Comparison of ENCODE assay signal across 25 cellular contexts in genomic region chr20:4606046-4606445, GRCh38.
"Had no signal": no experiment of that assay in that cellular context is flagged by ENCODE, and none has a peak within 500 bp of the region (broad histone marks: within the 10 kb centered on the region; RNA-seq: fewer than 3 reads in every experiment).

No MANE protein-coding gene starts in this region.

- H3K36me3 Mint-ChIP-seq: mesothelial cell of epicardium; naive B cell; natural killer cell treated with Interleukin-12 subunit alpha and Interleukin-12 subunit beta and Interleukin-15 and Interleukin-18, amount 100 ng/mL, for 72 hours; neural progenitor cell had no signal

- H3K9me3 Mint-ChIP-seq: effector memory CD8-positive, alpha-beta T cell; mesothelial cell of epicardium; naive B cell; natural killer cell treated with Interleukin-12 subunit alpha and Interleukin-12 subunit beta and Interleukin-15 and Interleukin-18, amount 100 ng/mL, for 72 hours; neural progenitor cell; stimulated activated naive CD8-positive, alpha-beta T cell treated with anti-CD3 and anti-CD28 coated beads, Interleukin-15, amount 100 ng/mL, for 72 hours had no signal

- H3K27ac ChIP-seq: coronary artery, gastrocnemius medialis, left lung, neural progenitor cell, parathyroid adenoma, right lobe of liver, suprapubic skin, vagina had no signal

- H3K4me1 ChIP-seq: left lung, neural progenitor cell, parathyroid adenoma had no signal

- H3K9me3 ChIP-seq: gastrocnemius medialis, left lung, mucosa of descending colon, right lobe of liver, suprapubic skin, vagina had no signal

- H3K9ac ChIP-seq: neural progenitor cell, parathyroid adenoma had no signal

- H3K4me3 ChIP-seq: coronary artery, gastrocnemius medialis, left lung, mucosa of descending colon, neural progenitor cell, right lobe of liver, smooth muscle cell, suprapubic skin, vagina had no signal

- H3K27me3 ChIP-seq: neural progenitor cell, vagina had no signal

- H3K79me2 ChIP-seq: parathyroid adenoma had no signal

- H3K27ac Mint-ChIP-seq: effector memory CD8-positive, alpha-beta T cell; mesothelial cell of epicardium; natural killer cell treated with Interleukin-12 subunit alpha and Interleukin-12 subunit beta and Interleukin-15 and Interleukin-18, amount 100 ng/mL, for 72 hours; neural progenitor cell; progenitor cell of endocrine pancreas; stimulated activated naive CD8-positive, alpha-beta T cell treated with anti-CD3 and anti-CD28 coated beads, Interleukin-15, amount 100 ng/mL, for 72 hours had no signal

- H3K36me3 ChIP-seq: gastrocnemius medialis, left lung, neural progenitor cell, right lobe of liver, suprapubic skin, vagina had no signal

- H2AFZ ChIP-seq: neural progenitor cell, parathyroid adenoma had no signal

- DNase-seq: effector memory CD8-positive, alpha-beta T cell; foreskin fibroblast; gastrocnemius medialis; head of caudate nucleus; left lung; mesenchymal stem cell; mucosa of descending colon; naive B cell; right lobe of liver; stimulated activated CD4-positive, alpha-beta T cell treated with anti-CD3 and anti-CD28 coated beads, Interleukin-12 subunit alpha, Interleukin-12 subunit beta, amount 100 ng/mL, for 4 hours; stimulated activated CD4-positive, alpha-beta T cell treated with anti-CD3 and anti-CD28 coated beads, Interleukin-1b, Interleukin-23, amount 100 ng/mL, for 48 hours; stimulated activated CD4-positive, alpha-beta T cell treated with anti-CD3 and anti-CD28 coated beads, Interleukin-4, amount 100 ng/mL, for 1 hour; stimulated activated CD8-positive, alpha-beta memory T cell treated with anti-CD3 and anti-CD28 coated beads, Interleukin-4, amount 100 ng/mL, for 48 hours; stimulated activated naive CD4-positive, alpha-beta T cell; stimulated activated naive CD8-positive, alpha-beta T cell treated with anti-CD3 and anti-CD28 coated beads, Interleukin-15, amount 100 ng/mL, for 72 hours; trophoblast cell had no signal

- H3K4me3 Mint-ChIP-seq: effector memory CD8-positive, alpha-beta T cell; mesothelial cell of epicardium; naive B cell; natural killer cell treated with Interleukin-12 subunit alpha and Interleukin-12 subunit beta and Interleukin-15 and Interleukin-18, amount 100 ng/mL, for 72 hours; neural progenitor cell; stimulated activated naive CD8-positive, alpha-beta T cell treated with anti-CD3 and anti-CD28 coated beads, Interleukin-15, amount 100 ng/mL, for 72 hours had no signal

- H3K4me2 ChIP-seq: neural progenitor cell, smooth muscle cell had no signal
